In genomic region chr5:156375895-156376495, GRCh38 we compare ENCODE assay signal across 17 cellular contexts. TPM values are rescaled to one million over a fixed set of nuclear protein-coding genes. Genes with fewer than 3 reads are reported as not detected.
DNase-seq lines count a peak whose midpoint lies in the region; ATAC-seq and TF ChIP-seq lines count a peak whose summit lies in the region.
"Had no signal": no experiment of that assay in that cellular context is flagged by ENCODE, and none has a peak within 500 bp of the region (broad histone marks: within the 10 kb centered on the region; RNA-seq: fewer than 3 reads in every experiment).

No MANE protein-coding gene starts in this region.

- no peaks in the 10 kb centered on the region for H3K4me1 ChIP-seq in mucosa of descending colon (ENCODE audit: low read depth)
- H3K4me1 ChIP-seq: adrenal gland had no signal

- ATAC-seq in GM18861 (IDR thresholded peaks at IDR 0.05; ENCODE audit: unreplicated experiment): peak; percentile 46
- peak; percentile 53 for ATAC-seq in GM21360 (IDR thresholded peaks at IDR 0.05; ENCODE audit: unreplicated experiment)
- ATAC-seq in HG02884 (IDR thresholded peaks at IDR 0.05; ENCODE audit: unreplicated experiment): peak; percentile 45
- peak; percentile 56 for ATAC-seq in HG03571 (IDR thresholded peaks at IDR 0.05; ENCODE audit: unreplicated experiment)
- no peak for ATAC-seq in mucosa of descending colon
- ATAC-seq: left ventricle myocardium superior had no signal

- H3K36me3 ChIP-seq in mucosa of descending colon (ENCODE audit: low read depth): no peaks in the 10 kb centered on the region
- H3K36me3 ChIP-seq: adrenal gland, thoracic aorta had no signal

- intact Hi-C loops in mucosa of descending colon (cut with DNase I, micrococcal nuclease): no loop called here

- H3K9me3 ChIP-seq in mucosa of descending colon: no peaks in the 10 kb centered on the region
- H3K9me3 ChIP-seq: adrenal gland, thoracic aorta had no signal

- DNase-seq in NCI-H2029 (lab: John Stamatoyannopoulos, UW) (no peak), UCSD-AML1 (lab: John Stamatoyannopoulos, UW; ENCODE audit: unreplicated experiment) (no peak), KG1 (lab: John Stamatoyannopoulos, UW) (no peak), mucosa of descending colon (no peak)
- DNase-seq: activated T-cell treated with anti-CD3 and anti-CD28 coated beads, Interleukin-2, amount 50 U/mL, for 1 hour; adrenal gland; C1 segment of cervical spinal cord; left ventricle myocardium superior; NCI-H2171 treated with DMSO at 0.1 percent for 48 hours; SW 1271 had no signal

- no peak for TF ChIP-seq CTCF in mucosa of descending colon (IDR thresholded peaks at IDR 0.05)

- H3K4me3 ChIP-seq in mucosa of descending colon: no peak overlapping the region
- H3K4me3 ChIP-seq: adrenal gland, smooth muscle cell, thoracic aorta had no signal

RNA-seq across cellular contexts. Expression of gene SGCD, which starts 49.0 kb away (rescaled TPM):
- 1 to 10 TPM; 1.2 to 7.4 (median 2.0) TPM for total RNA-seq in mucosa of descending colon
- total RNA-seq: OCI-LY7 had no signal
